Comparison of ENCODE assay signal across 8 cellular contexts in genomic region chr7:138125598-138126111, GRCh38. TPM values are rescaled to one million over a fixed set of nuclear protein-coding genes. Genes with fewer than 3 reads are reported as not detected.
DNase-seq lines count a peak whose midpoint lies in the region; ATAC-seq lines count a peak whose summit lies in the region.

No MANE protein-coding gene starts in this region.

- no peak overlapping the region for H3K27ac Mint-ChIP-seq in activated CD4-positive, alpha-beta T cell treated with anti-CD3 and anti-CD28 coated beads, Interleukin-2, amount 10 ng/mL, durations not matched to agents 24 days and 14 days

- peaks cover 9% of the 10 kb centered on the region for H3K4me1 ChIP-seq in Karpas-422 (ENCODE audit: low read length)

- no peaks in the 10 kb centered on the region for H3K9me3 ChIP-seq in Karpas-422 (ENCODE audit: low read length)

- intact Hi-C loops in activated CD4-positive, alpha-beta T cell treated with anti-CD3 and anti-CD28 coated beads, Interleukin-2, amount 10 ng/mL, durations not matched to agents 24 days and 14 days (cut with micrococcal nuclease): no loop called here

- ATAC-seq in GM21447 (IDR thresholded peaks at IDR 0.05; ENCODE audit: unreplicated experiment) (peak; percentile 89), HG02588 (IDR thresholded peaks at IDR 0.05; ENCODE audit: unreplicated experiment) (no peak)

- no peaks in the 10 kb centered on the region for H3K79me2 ChIP-seq in Karpas-422 (ENCODE audit: low read length)

- H2AFZ ChIP-seq in Karpas-422 (ENCODE audit: low read length): no peak overlapping the region

- H3K4me3 ChIP-seq in Karpas-422 (ENCODE audit: low read length): no peak overlapping the region

- H3K4me3 Mint-ChIP-seq in activated CD4-positive, alpha-beta T cell treated with anti-CD3 and anti-CD28 coated beads, Interleukin-2, amount 10 ng/mL, durations not matched to agents 24 days and 14 days: no peak overlapping the region

- H3K4me2 ChIP-seq in Karpas-422 (ENCODE audit: low read depth, low read length, poor library complexity, severe bottlenecking): no peak overlapping the region

- no peaks in the 10 kb centered on the region for H3K9me3 Mint-ChIP-seq in activated CD4-positive, alpha-beta T cell treated with anti-CD3 and anti-CD28 coated beads, Interleukin-2, amount 10 ng/mL, durations not matched to agents 24 days and 14 days

- no peak overlapping the region for H3K27ac ChIP-seq in Karpas-422 (ENCODE audit: low read length)

- H4K20me1 ChIP-seq in Karpas-422 (ENCODE audit: insufficient read depth, low read depth, low read length): no peaks in the 10 kb centered on the region

- no peak overlapping the region for H3K9ac ChIP-seq in Karpas-422 (ENCODE audit: low read length)

- no peaks in the 10 kb centered on the region for H3K36me3 ChIP-seq in Karpas-422 (ENCODE audit: insufficient read depth, low read length)

- no peaks in the 10 kb centered on the region for H3K27me3 ChIP-seq in Karpas-422 (ENCODE audit: low read length)

- H3K27me3 Mint-ChIP-seq in activated CD4-positive, alpha-beta T cell treated with anti-CD3 and anti-CD28 coated beads, Interleukin-2, amount 10 ng/mL, durations not matched to agents 24 days and 14 days: no peaks in the 10 kb centered on the region

- DNase-seq in Daoy (ENCODE audit: low read depth) (peak; percentile 68), Karpas-422 (peak; percentile 66), germinal center (ENCODE audit: low spot score) (peak; percentile 8), SW480 (ENCODE audit: low spot score) (no peak), NCI-H510A treated with DMSO at 0.1 percent for 48 hours (lab: John Stamatoyannopoulos, UW) (no peak)
- DNase-seq in activated CD4-positive, alpha-beta T cell treated with anti-CD3 and anti-CD28 coated beads, Interleukin-2, amount 10 ng/mL, durations not matched to agents 24 days and 14 days: no peak

- no peaks in the 10 kb centered on the region for H3K9me2 ChIP-seq in Karpas-422 (replicated peaks; ENCODE audit: insufficient read depth, low read length)

- H3K36me3 Mint-ChIP-seq in activated CD4-positive, alpha-beta T cell treated with anti-CD3 and anti-CD28 coated beads, Interleukin-2, amount 10 ng/mL, durations not matched to agents 24 days and 14 days (ENCODE audit: low read depth): no peaks in the 10 kb centered on the region

- no peaks in the 10 kb centered on the region for H3K4me1 Mint-ChIP-seq in activated CD4-positive, alpha-beta T cell treated with anti-CD3 and anti-CD28 coated beads, Interleukin-2, amount 10 ng/mL, durations not matched to agents 24 days and 14 days

RNA-seq across cellular contexts. Expression of gene AKR1D1, which starts 49.4 kb away (rescaled TPM):
- not detected in 2 replicates for total RNA-seq in Daoy (2014; rRNA removed; shearing (Covaris generic))
- total RNA-seq in Karpas-422 (2014; rRNA removed; shearing (Covaris generic); ENCODE audit: low replicate concordance): not detected in 2 replicates
- not detected in 2 replicates for total RNA-seq in activated CD4-positive, alpha-beta T cell treated with anti-CD3 and anti-CD28 coated beads, Interleukin-2, amount 10 ng/mL, durations not matched to agents 24 days and 14 days

Comparison
In these comparisons a context has a peak if more than half of its experiments do, and no peak if none do; other contexts are left out.
1. DNase-seq: peak in Daoy (single experiment), Karpas-422 (single experiment) and germinal center (single experiment); none in SW480 (single experiment), NCI-H510A treated with DMSO at 0.1 percent for 48 hours (single experiment) and activated CD4-positive, alpha-beta T cell treated with anti-CD3 and anti-CD28 coated beads, Interleukin-2, amount 10 ng/mL, durations not matched to agents 24 days and 14 days (single experiment).